Comparison of ENCODE assay signal across 11 cellular contexts in the genomic region with DNA sequence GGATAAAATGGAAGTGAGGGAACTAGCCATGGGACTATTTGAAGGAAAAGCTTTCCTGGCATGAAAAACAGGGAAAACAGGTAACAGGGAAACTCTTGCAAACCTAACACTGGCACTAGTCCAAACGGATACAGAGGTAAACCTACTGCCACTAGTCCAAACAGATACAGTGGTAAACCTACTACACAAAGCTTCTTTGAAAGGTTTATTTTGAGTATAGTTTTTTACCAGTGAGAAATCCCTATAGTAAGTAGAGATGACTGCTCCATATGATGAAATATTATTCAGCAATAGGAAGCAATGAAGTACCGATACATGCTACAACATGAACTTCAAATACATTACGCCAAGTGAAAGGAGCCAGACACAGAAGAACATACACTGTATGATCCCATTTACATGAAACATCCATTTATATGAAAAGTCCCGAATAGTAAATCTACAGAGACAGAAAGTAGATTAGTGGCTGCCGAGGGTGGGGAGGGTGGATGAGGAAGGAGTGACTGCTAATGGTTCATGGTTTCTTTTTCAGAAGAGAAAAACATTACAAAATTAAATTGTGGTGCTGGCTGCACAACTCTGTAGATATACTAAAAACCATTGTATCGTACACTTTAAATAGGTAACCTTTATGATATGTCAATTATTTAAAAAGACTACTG. TPM values are rescaled to one million over a fixed set of nuclear protein-coding genes. Genes with fewer than 3 reads are reported as not detected.
DNase-seq lines count a peak whose midpoint lies in the region; ATAC-seq lines count a peak whose summit lies in the region.
"Had no signal": no experiment of that assay in that cellular context is flagged by ENCODE, and none has a peak within 500 bp of the region (broad histone marks: within the 10 kb centered on the region; RNA-seq: fewer than 3 reads in every experiment).

No MANE protein-coding gene starts in this region.

- H3K4me1 Mint-ChIP-seq in activated naive CD8-positive, alpha-beta T cell treated with anti-CD3 and anti-CD28 coated beads, Interleukin-2, amount 50 U/mL, for 24 hours, result peaks cover 61% of the 10 kb centered on the region
- H3K4me1 Mint-ChIP-seq in naive thymus-derived CD4-positive, alpha-beta T cell, result peaks cover 29 to 76% (median 62%) of the 10 kb centered on the region in 7 donors
- H3K4me1 Mint-ChIP-seq in naive thymus-derived CD8-positive, alpha-beta T cell, result peaks cover 27 to 87% (median 57%) of the 10 kb centered on the region in 4 donors

- H3K27me3 Mint-ChIP-seq in activated naive CD8-positive, alpha-beta T cell treated with anti-CD3 and anti-CD28 coated beads, Interleukin-2, amount 50 U/mL, for 24 hours, result no peaks in the 10 kb centered on the region
- H3K27me3 Mint-ChIP-seq in naive thymus-derived CD4-positive, alpha-beta T cell, result no peaks in the 10 kb centered on the region
- no peaks in the 10 kb centered on the region for H3K27me3 Mint-ChIP-seq in naive thymus-derived CD8-positive, alpha-beta T cell

- POLR2A ChIA-PET in naive thymus-derived CD4-positive, alpha-beta T cell (lab: Charles Lee), result no interaction called here
- POLR2A ChIA-PET in naive thymus-derived CD8-positive, alpha-beta T cell (lab: Charles Lee), result no interaction called here

- no peaks in the 10 kb centered on the region for H3K27me3 ChIP-seq in naive thymus-derived CD4-positive, alpha-beta T cell (ENCODE audit: control insufficient read depth in 2 of 2, insufficient read depth in 2 of 2, low read length in 2 of 2)

- H3K9me3 ChIP-seq in naive thymus-derived CD4-positive, alpha-beta T cell (ENCODE audit: control insufficient read depth in 2 of 3, low read length in 3 of 3), result no peaks in the 10 kb centered on the region

- H3K27ac ChIP-seq in naive thymus-derived CD4-positive, alpha-beta T cell (ENCODE audit: low read depth, low read length), result no peak overlapping the region

- peak; percentile 58 for ATAC-seq in GM18502 (IDR thresholded peaks at IDR 0.05; ENCODE audit: poor library complexity, unreplicated experiment)
- ATAC-seq in activated naive CD8-positive, alpha-beta T cell treated with anti-CD3 and anti-CD28 coated beads, Interleukin-2, amount 50 U/mL, for 24 hours, result no peak
- peak; percentile 42 for ATAC-seq in naive thymus-derived CD4-positive, alpha-beta T cell
- ATAC-seq in GM18498 (IDR thresholded peaks at IDR 0.05; ENCODE audit: unreplicated experiment), result no peak
- no peak for ATAC-seq in naive thymus-derived CD8-positive, alpha-beta T cell
- no peak for ATAC-seq in HG02981 (IDR thresholded peaks at IDR 0.05; ENCODE audit: unreplicated experiment)

- CTCF ChIA-PET in naive thymus-derived CD4-positive, alpha-beta T cell (lab: Charles Lee), result no interaction called here

- peak; percentile 83 for DNase-seq in HT-29 (ENCODE audit: low spot score)
- no peak for DNase-seq in activated naive CD8-positive, alpha-beta T cell treated with anti-CD3 and anti-CD28 coated beads, Interleukin-2, amount 50 U/mL, for 24 hours
- DNase-seq in naive thymus-derived CD4-positive, alpha-beta T cell, result no peak
- DNase-seq in naive thymus-derived CD8-positive, alpha-beta T cell, result no peak
- DNase-seq in GM19240 (ENCODE audit: insufficient read length, low spot score), result no peak
- DNase-seq: activated effector memory CD4-positive, alpha-beta T cell treated with Interleukin-2 at 50 U/mL for 16 hours; NCI-H1694 treated with DMSO at 0.1 percent for 48 hours; stimulated activated naive CD4-positive, alpha-beta T cell treated with Interleukin-2 at 50 U/mL for 16 hours had no signal

- H3K4me1 ChIP-seq in naive thymus-derived CD4-positive, alpha-beta T cell (ENCODE audit: control insufficient read depth in 2 of 2, insufficient read depth in 2 of 2, low read length in 2 of 2), result peaks cover 11 to 39% of the 10 kb centered on the region in 2 donors

- peak overlapping the region; percentile 13 for H3K27ac Mint-ChIP-seq in activated naive CD8-positive, alpha-beta T cell treated with anti-CD3 and anti-CD28 coated beads, Interleukin-2, amount 50 U/mL, for 24 hours
- H3K27ac Mint-ChIP-seq in naive thymus-derived CD4-positive, alpha-beta T cell, result peak overlapping the region in 4 of 9 donors; percentile 3 to 76 (median 24)
- peak overlapping the region in 4 of 10 donors; percentile 53 to 83 (median 74) for H3K27ac Mint-ChIP-seq in naive thymus-derived CD8-positive, alpha-beta T cell

- intact Hi-C loops in naive thymus-derived CD4-positive, alpha-beta T cell (cut with micrococcal nuclease), result loop anchor here (1.0 to 10.0 kb wide), 2 partner anchors 9 to 54 kb away; no protein-coding TSS in a partner anchor

- peaks cover 38% of the 10 kb centered on the region for H3K36me3 Mint-ChIP-seq in activated naive CD8-positive, alpha-beta T cell treated with anti-CD3 and anti-CD28 coated beads, Interleukin-2, amount 50 U/mL, for 24 hours (ENCODE audit: low read depth)
- peaks cover 5 to 48% (median 23%) of the 10 kb centered on the region in 5 donors for H3K36me3 Mint-ChIP-seq in naive thymus-derived CD4-positive, alpha-beta T cell
- H3K36me3 Mint-ChIP-seq in naive thymus-derived CD8-positive, alpha-beta T cell, result peaks cover 0 to 24% (median 8%) of the 10 kb centered on the region in 3 donors

- no peaks in the 10 kb centered on the region for H3K9me3 Mint-ChIP-seq in activated naive CD8-positive, alpha-beta T cell treated with anti-CD3 and anti-CD28 coated beads, Interleukin-2, amount 50 U/mL, for 24 hours
- peaks cover 0 to 4% (median 0%) of the 10 kb centered on the region in 11 donors for H3K9me3 Mint-ChIP-seq in naive thymus-derived CD4-positive, alpha-beta T cell
- H3K9me3 Mint-ChIP-seq in naive thymus-derived CD8-positive, alpha-beta T cell, result no peaks in the 10 kb centered on the region

- H3K4me3 ChIP-seq in naive thymus-derived CD4-positive, alpha-beta T cell (ENCODE audit: low read length), result no peak overlapping the region

- peaks cover 0 to 4% (median 0%) of the 10 kb centered on the region in 3 experiments for H3K36me3 ChIP-seq in naive thymus-derived CD4-positive, alpha-beta T cell (ENCODE audit: control insufficient read depth in 2 of 3, insufficient read depth in 3 of 3, low read length in 3 of 3)

- H3K4me3 Mint-ChIP-seq in activated naive CD8-positive, alpha-beta T cell treated with anti-CD3 and anti-CD28 coated beads, Interleukin-2, amount 50 U/mL, for 24 hours, result peak overlapping the region; percentile 4
- H3K4me3 Mint-ChIP-seq in naive thymus-derived CD4-positive, alpha-beta T cell, result peak overlapping the region in 4 of 10 donors; percentile 25 to 80 (median 42)
- peak overlapping the region in 3 of 10 donors; percentile 28 to 77 (median 42) for H3K4me3 Mint-ChIP-seq in naive thymus-derived CD8-positive, alpha-beta T cell

RNA-seq across cellular contexts. Expression of a gene that starts 25.5 kb away (rescaled TPM):
- total RNA-seq in HT-29 (2014; rRNA removed; shearing (Covaris generic)), result 22.9 and 28.0 TPM in 2 replicates
- 10 to 100 TPM; 19.0 to 58.1 (median 25.7) TPM for total RNA-seq in naive thymus-derived CD4-positive, alpha-beta T cell
- polyA plus RNA-seq in naive thymus-derived CD4-positive, alpha-beta T cell, result 10 to 100 TPM; 11.6 to 12.7 TPM
- total RNA-seq in naive thymus-derived CD8-positive, alpha-beta T cell, result 10 to 100 TPM; 22.6 to 26.0 TPM
- 10 to 100 TPM; 10.0 to 11.8 (median 11.2) TPM for polyA plus RNA-seq in naive thymus-derived CD8-positive, alpha-beta T cell

Comparison
In these comparisons a context has a peak if more than half of its experiments do, and no peak if none do; other contexts are left out.
1. ATAC-seq: peak in GM18502 (single experiment) and naive thymus-derived CD4-positive, alpha-beta T cell (single experiment); none in activated naive CD8-positive, alpha-beta T cell treated with anti-CD3 and anti-CD28 coated beads, Interleukin-2, amount 50 U/mL, for 24 hours (single experiment), GM18498 (single experiment), naive thymus-derived CD8-positive, alpha-beta T cell (0 of 2) and HG02981 (single experiment).